Comparison of ENCODE assay signal across 16 cellular contexts in genomic region chr22:46508391-46508999, GRCh38. TPM values are rescaled to one million over a fixed set of nuclear protein-coding genes. Genes with fewer than 3 reads are reported as not detected.
A peak's percentile ranks its signal among the peaks of the same experiment; 100 is the strongest.
DNase-seq lines count a peak whose midpoint lies in the region; FAIRE-seq and TF ChIP-seq lines count a peak whose summit lies in the region.
"Had no signal": no experiment of that assay in that cellular context is flagged by ENCODE, and none has a peak within 500 bp of the region (broad histone marks: within the 10 kb centered on the region; RNA-seq: fewer than 3 reads in every experiment).

No MANE protein-coding gene starts in this region.

- TF ChIP-seq CTCF in kidney (IDR thresholded peaks at IDR 0.05; ENCODE audit: borderline replicate concordance, extremely low read depth, insufficient read depth) (no peak), type B pancreatic cell (conservative IDR thresholded peaks at IDR 0.05) (no peak)

- H3K36me3 ChIP-seq in HUES48 (ENCODE audit: control insufficient read depth, insufficient read depth, low read length) (no peaks in the 10 kb centered on the region), kidney (ENCODE audit: control insufficient read depth in 1 of 2, insufficient read depth in 2 of 2, low read length in 2 of 2) (no peaks in the 10 kb centered on the region)

- H3K27me3 Mint-ChIP-seq in type B pancreatic cell, result no peaks in the 10 kb centered on the region

- no peak overlapping the region for H3K4me3 Mint-ChIP-seq in type B pancreatic cell

- H3K9me3 ChIP-seq in HUES48 (ENCODE audit: control insufficient read depth, insufficient read depth, low read length) (no peaks in the 10 kb centered on the region), kidney (ENCODE audit: control insufficient read depth in 1 of 2, low read length in 2 of 2) (no peaks in the 10 kb centered on the region)

- no peaks in the 10 kb centered on the region for H3K9me3 Mint-ChIP-seq in type B pancreatic cell

- DNase-seq in astrocyte of the hippocampus (ENCODE audit: low read depth, low spot score) (peak; percentile 66), kidney (peak; percentile 69), type B pancreatic cell (ENCODE audit: extremely low spot score, unreplicated experiment) (no peak), LoVo (ENCODE audit: low spot score) (no peak), GM19240 (ENCODE audit: insufficient read length, low spot score) (no peak)
- no peak for DNase-seq in activated CD4-positive, alpha-beta T cell treated with anti-CD3 and anti-CD28 coated beads for 4 hours
- DNase-seq: C1 segment of cervical spinal cord, EL, KBM-7, NCI-H1092 treated with DMSO at 0.1 percent for 48 hours, NCI-H1694 treated with DMSO at 0.1 percent for 48 hours, NCI-H2171 treated with DMSO at 0.1 percent for 48 hours, NCI-H510A treated with DMSO at 0.1 percent for 48 hours, SHP77 treated with DMSO at 0.1 percent for 48 hours had no signal

- peaks cover 5% of the 10 kb centered on the region for H3K36me3 Mint-ChIP-seq in type B pancreatic cell

- no peaks in the 10 kb centered on the region for H3K27me3 ChIP-seq in HUES48 (ENCODE audit: control insufficient read depth, insufficient read depth, low read length)

- H3K4me1 Mint-ChIP-seq in type B pancreatic cell (ENCODE audit: unreplicated experiment), result peaks cover 15% of the 10 kb centered on the region

- no peak for FAIRE-seq in kidney (lab: Jason Lieb, UNC)
- FAIRE-seq: RCC 7860 had no signal

- H3K4me1 ChIP-seq in HUES48 (ENCODE audit: control insufficient read depth, insufficient read depth, low read length), result peaks cover 13% of the 10 kb centered on the region; the same call in 1 of the 2 replicates
- no peaks in the 10 kb centered on the region for H3K4me1 ChIP-seq in kidney (ENCODE audit: control insufficient read depth in 1 of 2, insufficient read depth in 1 of 2, low read depth in 1 of 2, low read length in 2 of 2)

- peak overlapping the region; percentile 39 for H3K27ac Mint-ChIP-seq in type B pancreatic cell

- H3K27ac ChIP-seq in HUES48 (ENCODE audit: low read depth, low read length), result peak overlapping the region; percentile 50
- H3K27ac ChIP-seq in kidney (ENCODE audit: low read depth in 2 of 2, low read length in 2 of 2), result no peak overlapping the region

- H3K4me3 ChIP-seq in HUES48 (ENCODE audit: low read depth, low read length), result no peak overlapping the region
- H3K4me3 ChIP-seq in kidney (ENCODE audit: low read length in 2 of 2), result no peak overlapping the region

- no peak overlapping the region for H3K9ac ChIP-seq in HUES48 (ENCODE audit: low read depth, low read length)
- no peak overlapping the region for H3K9ac ChIP-seq in kidney (ENCODE audit: low read length in 2 of 2)

- intact Hi-C loops in kidney (cut with DNase I), result no loop called here

RNA-seq across cellular contexts. Expression of gene CELSR1, which starts 28.9 kb away (rescaled TPM):
- total RNA-seq in kidney, result 49.9 TPM
- 15.7 TPM for polyA plus RNA-seq in kidney (ENCODE audit: insufficient read depth, low read depth, low replicate concordance)
- total RNA-seq in type B pancreatic cell (ENCODE audit: low replicate concordance), result 27.8 and 67.1 TPM in 2 replicates

Comparison
In these comparisons a context has a peak if more than half of its experiments do, and no peak if none do; other contexts are left out.
1. DNase-seq: peak in astrocyte of the hippocampus (single experiment) and kidney (single experiment); none in type B pancreatic cell (single experiment), LoVo (single experiment), activated CD4-positive, alpha-beta T cell treated with anti-CD3 and anti-CD28 coated beads for 4 hours (0 of 2) and GM19240 (single experiment).